23 cellular contexts compared by ENCODE assay signal in genomic region chr20:35332540-35333200, GRCh38. TPM values are rescaled to one million over a fixed set of nuclear protein-coding genes. Genes with fewer than 3 reads are reported as not detected.
DNase-seq lines count a peak whose midpoint lies in the region; ATAC-seq and TF ChIP-seq lines count a peak whose summit lies in the region.
"Had no signal": no experiment of that assay in that cellular context is flagged by ENCODE, and none has a peak within 500 bp of the region (broad histone marks: within the 10 kb centered on the region; RNA-seq: fewer than 3 reads in every experiment).

No MANE protein-coding gene starts in this region.

- H3K9me3 ChIP-seq in muscle layer of colon (ENCODE audit: low read length) (no peaks in the 10 kb centered on the region), sigmoid colon (no peaks in the 10 kb centered on the region)

- H3K4me3 Mint-ChIP-seq in central memory CD8-positive, alpha-beta T cell, result no peak overlapping the region
- H3K4me3 Mint-ChIP-seq: CD4-positive, alpha-beta memory T cell; HFFc6 had no signal

- no peak overlapping the region for H3K9ac ChIP-seq in muscle layer of colon (ENCODE audit: low read length)
- H3K9ac ChIP-seq: GM23248 had no signal

- H3K4me1 ChIP-seq in muscle layer of colon (ENCODE audit: insufficient read depth, low read length), result peaks cover 57% of the 10 kb centered on the region
- H3K4me1 ChIP-seq in sigmoid colon, result peaks cover 0 to 74% (median 59%) of the 10 kb centered on the region in 4 donors

- intact Hi-C loops in sigmoid colon (cut with DNase I), result no loop called here

- DNase-seq in central memory CD8-positive, alpha-beta T cell (ENCODE audit: low spot score in 2 of 2), result no peak
- no peak for DNase-seq in sigmoid colon
- DNase-seq in HCEC 1CT, result no peak
- DNase-seq in foreskin melanocyte, result no peak
- no peak for DNase-seq in globus pallidus (ENCODE audit: low spot score)
- DNase-seq: C1 segment of cervical spinal cord; Calu3; CD4-positive, alpha-beta memory T cell; COR-L47; DMS53; DMS79 treated with DMSO at 0.1 percent for 48 hours; GF-D8; GM23248; H7; HFFc6 had no signal

- H3K27me3 Mint-ChIP-seq in central memory CD8-positive, alpha-beta T cell, result no peaks in the 10 kb centered on the region
- H3K27me3 Mint-ChIP-seq: CD4-positive, alpha-beta memory T cell had no signal

- no peak overlapping the region for H3K4me3 ChIP-seq in muscle layer of colon (ENCODE audit: low read depth in 1 of 2, low read length in 2 of 2)
- no peak overlapping the region for H3K4me3 ChIP-seq in sigmoid colon
- H3K4me3 ChIP-seq: GM23248 had no signal

- no peaks in the 10 kb centered on the region for H3K4me1 Mint-ChIP-seq in central memory CD8-positive, alpha-beta T cell
- H3K4me1 Mint-ChIP-seq: CD4-positive, alpha-beta memory T cell had no signal

- no peaks in the 10 kb centered on the region for H3K9me3 Mint-ChIP-seq in central memory CD8-positive, alpha-beta T cell
- H3K9me3 Mint-ChIP-seq: CD4-positive, alpha-beta memory T cell; HFFc6 had no signal

- 88 to 92% methylated on average over 5 of the region's 5 CpGs for WGBS in sigmoid colon, 2 donors

- no peak for ATAC-seq in central memory CD8-positive, alpha-beta T cell (replicated peaks; ENCODE audit: extremely low read depth, poor library complexity, severe bottlenecking)
- ATAC-seq: HCT116 had no signal

- peak overlapping the region; percentile 29 for H3K27ac Mint-ChIP-seq in central memory CD8-positive, alpha-beta T cell (ENCODE audit: low read depth)
- H3K27ac Mint-ChIP-seq: CD4-positive, alpha-beta memory T cell; HFFc6 had no signal

- H3K27me3 ChIP-seq in muscle layer of colon (ENCODE audit: control insufficient read depth in 1 of 2, insufficient read depth in 2 of 2, low read length in 2 of 2), result no peaks in the 10 kb centered on the region
- H3K27me3 ChIP-seq in sigmoid colon, result no peaks in the 10 kb centered on the region

- TF ChIP-seq POLR2A in sigmoid colon (IDR thresholded peaks at IDR 0.05), result no peak

- no peak for TF ChIP-seq EP300 in sigmoid colon (IDR thresholded peaks at IDR 0.05)

- H3K27ac ChIP-seq in muscle layer of colon (ENCODE audit: low read depth, low read length), result peak overlapping the region; percentile 50
- H3K27ac ChIP-seq in sigmoid colon, result peak overlapping the region in 3 of 4 donors; percentile 76 to 84 (median 81)
- H3K27ac ChIP-seq: GM23248 had no signal

- H3K36me3 ChIP-seq in muscle layer of colon (ENCODE audit: insufficient read depth, low read length), result no peaks in the 10 kb centered on the region
- H3K36me3 ChIP-seq in sigmoid colon, result no peaks in the 10 kb centered on the region

- H3K36me3 Mint-ChIP-seq in central memory CD8-positive, alpha-beta T cell (ENCODE audit: insufficient read depth), result peaks cover 2% of the 10 kb centered on the region

- TF ChIP-seq CTCF in sigmoid colon (IDR thresholded peaks at IDR 0.05), result no peak

RNA-seq across cellular contexts. Expression of gene FAM83C, which starts 40.4 kb away (rescaled TPM):
- not detected for total RNA-seq in sigmoid colon
- polyA plus RNA-seq in sigmoid colon, result under 1 TPM in 2 of 3 donors, not detected in 1; under 0.01 to 0.03 TPM
- total RNA-seq: A172; A673; Calu3; CD4-positive, alpha-beta memory T cell; Daoy; G401; GM23248; H1; H7; HFFc6 had no signal
- polyA plus RNA-seq: BJ; CD4-positive, alpha-beta memory T cell; GM23248; H1 had no signal

RNA-seq across cellular contexts. Expression of gene EIF6, which starts 48.1 kb away (rescaled TPM):
- total RNA-seq in sigmoid colon, result 10 to 100 TPM; 61.9 to 71.3 (median 66.1) TPM
- 100 to 1,000 TPM; 202 to 289 (median 228) TPM for polyA plus RNA-seq in sigmoid colon

RNA-seq across cellular contexts. Expression of gene MMP24OS, which starts 54.7 kb away (rescaled TPM):
- 10 to 100 TPM; 23.2 to 39.8 (median 29.4) TPM for total RNA-seq in sigmoid colon
- polyA plus RNA-seq in sigmoid colon, result 100 to 1,000 TPM in 1 of 3 donors, 10 to 100 TPM in 2; 44.0 to 115 (median 97.3) TPM
